Comparison of ENCODE assay signal across 12 cellular contexts in genomic region chr2:37394986-37395555, GRCh38.
"Had no signal": no experiment of that assay in that cellular context is flagged by ENCODE, and none has a peak within 500 bp of the region (broad histone marks: within the 10 kb centered on the region; RNA-seq: fewer than 3 reads in every experiment).

No MANE protein-coding gene starts in this region.

- H2AFZ ChIP-seq: parathyroid adenoma had no signal

- H3K27me3 Mint-ChIP-seq: activated naive CD8-positive, alpha-beta T cell; central memory CD8-positive, alpha-beta T cell; stimulated activated naive CD8-positive, alpha-beta T cell treated with anti-CD3 and anti-CD28 coated beads, Interleukin-15, Interleukin-2, amounts not matched to agents 100 ng/mL and 50 ng/mL, for 24 hours; T-helper 17 cell had no signal

- DNase-seq: esophagus squamous epithelium had no signal

- H3K9me3 ChIP-seq: esophagus squamous epithelium, heart left ventricle, tibial artery had no signal

- H3K9me3 Mint-ChIP-seq: activated T-cell treated with anti-CD3 and anti-CD28 coated beads, Interleukin-2, amount 50 U/mL, for 4 hours; activated T-helper 2 cell treated with anti-CD3 and anti-CD28 coated beads, Interferon-gamma antibody, Interleukin-2, Interleukin-4, amounts not matched to agents 10 μg/mL and 5 μg/mL and 100 μg/mL, durations not matched to agents 14 hours and 24 hours and 36 hours; central memory CD8-positive, alpha-beta T cell; nephron progenitor cell; stimulated activated naive CD8-positive, alpha-beta T cell treated with anti-CD3 and anti-CD28 coated beads, Interleukin-15, Interleukin-2, amounts not matched to agents 100 ng/mL and 50 ng/mL, for 24 hours had no signal

- H3K4me1 ChIP-seq: parathyroid adenoma had no signal

- H3K9ac ChIP-seq: parathyroid adenoma had no signal

- H3K79me2 ChIP-seq: parathyroid adenoma had no signal

- H3K4me3 Mint-ChIP-seq: activated naive CD8-positive, alpha-beta T cell; activated T-cell treated with anti-CD3 and anti-CD28 coated beads, Interleukin-2, amount 50 U/mL, for 4 hours; central memory CD8-positive, alpha-beta T cell; nephron progenitor cell; stimulated activated naive CD8-positive, alpha-beta T cell treated with anti-CD3 and anti-CD28 coated beads, Interleukin-15, Interleukin-2, amounts not matched to agents 100 ng/mL and 50 ng/mL, for 24 hours; T-helper 17 cell had no signal

- H3K27ac ChIP-seq: esophagus squamous epithelium, heart left ventricle, parathyroid adenoma, skin epidermis, tibial artery had no signal

- H3K36me3 Mint-ChIP-seq: activated naive CD8-positive, alpha-beta T cell had no signal

- H3K4me3 ChIP-seq: esophagus squamous epithelium, heart left ventricle, skin epidermis, tibial artery had no signal

- H3K27me3 ChIP-seq: esophagus squamous epithelium, heart left ventricle, tibial artery had no signal

- H3K36me3 ChIP-seq: esophagus squamous epithelium, heart left ventricle, tibial artery had no signal

- H3K27ac Mint-ChIP-seq: activated naive CD8-positive, alpha-beta T cell; activated T-helper 2 cell treated with anti-CD3 and anti-CD28 coated beads, Interferon-gamma antibody, Interleukin-2, Interleukin-4, amounts not matched to agents 10 μg/mL and 5 μg/mL and 100 μg/mL, durations not matched to agents 14 hours and 24 hours and 36 hours; nephron progenitor cell; stimulated activated naive CD8-positive, alpha-beta T cell treated with anti-CD3 and anti-CD28 coated beads, Interleukin-15, Interleukin-2, amounts not matched to agents 100 ng/mL and 50 ng/mL, for 24 hours; T-helper 17 cell had no signal
